ENCODE assay signal across 14 cellular contexts in genomic region chr5:54523534-54523933, GRCh38. TPM values are rescaled to one million over a fixed set of nuclear protein-coding genes. Genes with fewer than 3 reads are reported as not detected.
DNase-seq lines count a peak whose midpoint lies in the region; ATAC-seq and TF ChIP-seq lines count a peak whose summit lies in the region.
"Had no signal": no experiment of that assay in that cellular context is flagged by ENCODE, and none has a peak within 500 bp of the region (broad histone marks: within the 10 kb centered on the region; RNA-seq: fewer than 3 reads in every experiment).

No MANE protein-coding gene starts in this region.

- ATAC-seq in stimulated activated effector memory CD8-positive, alpha-beta T cell treated with anti-CD3 and anti-CD28 coated beads, Interleukin-12 subunit alpha, Interleukin-12 subunit beta, amount 100 ng/mL, for 72 hours = no peak
- ATAC-seq in omental fat pad (ENCODE audit: low FRiP score) (no peak), HG03439 (IDR thresholded peaks at IDR 0.05; ENCODE audit: unreplicated experiment) (no peak)
- ATAC-seq: activated CD4-positive, alpha-beta T cell treated with anti-CD3 and anti-CD28 coated beads for 36 hours had no signal

- no peaks in the 10 kb centered on the region for H3K36me3 ChIP-seq in CD8-positive, alpha-beta memory T cell (ENCODE audit: insufficient read depth, low read length)
- H3K36me3 ChIP-seq in Peyer's patch = no peaks in the 10 kb centered on the region
- H3K36me3 ChIP-seq in hepatocyte (replicated peaks; ENCODE audit: insufficient read depth, low read depth) = no peaks in the 10 kb centered on the region

- no peaks in the 10 kb centered on the region for H3K27me3 ChIP-seq in CD8-positive, alpha-beta memory T cell (ENCODE audit: insufficient read depth, low read length, poor library complexity, severe bottlenecking)
- H3K27me3 ChIP-seq in Peyer's patch (no peaks in the 10 kb centered on the region), hepatocyte (no peaks in the 10 kb centered on the region)
- H3K27me3 ChIP-seq: SJSA1 had no signal

- no peak for TF ChIP-seq CTCF in Peyer's patch (IDR thresholded peaks at IDR 0.05)
- no peak for TF ChIP-seq CTCF in hepatocyte (IDR thresholded peaks at IDR 0.05; ENCODE audit: poor library complexity)
- no peak for TF ChIP-seq CTCF in omental fat pad (IDR thresholded peaks at IDR 0.05)

- WGBS in hepatocyte (ENCODE audit: low lambda C conversion rate, missing lambda C conversion rate) = 64% methylated on average over 3 of the region's 3 CpGs

- H3K4me2 ChIP-seq in hepatocyte = peak overlapping the region; percentile 78

- POLR2A ChIA-PET in CD8-positive, alpha-beta memory T cell (lab: Charles Lee) = no interaction called here

- H3K9me3 ChIP-seq in CD8-positive, alpha-beta memory T cell (ENCODE audit: low read length) = no peaks in the 10 kb centered on the region
- H3K9me3 ChIP-seq in Peyer's patch (no peaks in the 10 kb centered on the region), hepatocyte (ENCODE audit: low read depth) (no peaks in the 10 kb centered on the region)
- H3K9me3 ChIP-seq: Caco-2, SJSA1 had no signal

- H3K4me3 ChIP-seq in CD8-positive, alpha-beta memory T cell (ENCODE audit: low read length) = no peak overlapping the region
- H3K4me3 ChIP-seq in Peyer's patch (peak overlapping the region in 1 of 4 donors; percentile 12), hepatocyte (no peak overlapping the region)
- H3K4me3 ChIP-seq: SJSA1 had no signal

- H3K79me2 ChIP-seq in hepatocyte = peaks cover 100% of the 10 kb centered on the region

- H3K9me3 Mint-ChIP-seq in CD8-positive, alpha-beta memory T cell = no peaks in the 10 kb centered on the region
- H3K9me3 Mint-ChIP-seq in stimulated activated effector memory CD8-positive, alpha-beta T cell treated with anti-CD3 and anti-CD28 coated beads, Interleukin-12 subunit alpha, Interleukin-12 subunit beta, amount 100 ng/mL, for 72 hours = no peaks in the 10 kb centered on the region

- no peak overlapping the region for H3K27ac ChIP-seq in CD8-positive, alpha-beta memory T cell (ENCODE audit: low read depth, low read length)
- peak overlapping the region; percentile 13 to 65 (median 42) for H3K27ac ChIP-seq in Peyer's patch
- peak overlapping the region; percentile 48 for H3K27ac ChIP-seq in hepatocyte
- H3K27ac ChIP-seq: SJSA1 had no signal

- peaks cover 44% of the 10 kb centered on the region for H4K20me1 ChIP-seq in hepatocyte (ENCODE audit: insufficient read depth, poor library complexity, severe bottlenecking)

- CTCF ChIA-PET in CD8-positive, alpha-beta memory T cell (lab: Charles Lee) = interaction anchor here (1.0 to 2.9 kb wide), 3 partner anchors 271 to 342 kb away, joined by 3 to 11 read pairs (median 5); no protein-coding TSS in a partner anchor

- H3K9me2 ChIP-seq in hepatocyte (replicated peaks; ENCODE audit: insufficient read depth) = no peaks in the 10 kb centered on the region

- peaks cover 16 to 70% (median 27%) of the 10 kb centered on the region in 3 donors for H3K4me1 Mint-ChIP-seq in CD8-positive, alpha-beta memory T cell
- H3K4me1 Mint-ChIP-seq in stimulated activated effector memory CD8-positive, alpha-beta T cell treated with anti-CD3 and anti-CD28 coated beads, Interleukin-12 subunit alpha, Interleukin-12 subunit beta, amount 100 ng/mL, for 72 hours = peaks cover 57% of the 10 kb centered on the region

- H2AFZ ChIP-seq in hepatocyte = no peak overlapping the region

- H3K4me1 ChIP-seq in CD8-positive, alpha-beta memory T cell (ENCODE audit: insufficient read depth, low read length) = peaks cover 69% of the 10 kb centered on the region
- H3K4me1 ChIP-seq in Peyer's patch (peaks cover 2 to 72% (median 12%) of the 10 kb centered on the region in 4 donors), hepatocyte (ENCODE audit: insufficient read depth) (peaks cover 23% of the 10 kb centered on the region)

- DNase-seq in CD8-positive, alpha-beta memory T cell = no peak
- DNase-seq in Peyer's patch (no peak), hepatocyte (ENCODE audit: low spot score) (no peak), omental fat pad (ENCODE audit: low spot score) (no peak), cerebellar nuclear complex (lab: John Stamatoyannopoulos, UW) (no peak)
- no peak for DNase-seq in stimulated activated effector memory CD8-positive, alpha-beta T cell treated with anti-CD3 and anti-CD28 coated beads, Interleukin-12 subunit alpha, Interleukin-12 subunit beta, amount 100 ng/mL, for 72 hours (ENCODE audit: low spot score in 2 of 2)
- DNase-seq in stimulated activated CD4-positive, alpha-beta T cell treated with anti-CD3 and anti-CD28 coated beads, Interleukin-2, amount 100 ng/mL, for 48 hours = no peak
- DNase-seq: activated CD4-positive, alpha-beta T cell treated with anti-CD3 and anti-CD28 coated beads for 36 hours; activated naive CD4-positive, alpha-beta T cell treated with Interleukin-2 at 50 U/mL for 16 hours; Caco-2; NCI-H510A treated with DMSO at 0.1 percent for 48 hours; stimulated activated CD4-positive, alpha-beta T cell treated with anti-CD3 and anti-CD28 coated beads, Interleukin-1b, Interleukin-23, amount 100 ng/mL, for 48 hours had no signal

- TF ChIP-seq POLR2A in Peyer's patch (IDR thresholded peaks at IDR 0.05) = no peak

- H3K27ac Mint-ChIP-seq in CD8-positive, alpha-beta memory T cell = peak overlapping the region in 1 of 8 donors; percentile 73
- H3K27ac Mint-ChIP-seq in stimulated activated effector memory CD8-positive, alpha-beta T cell treated with anti-CD3 and anti-CD28 coated beads, Interleukin-12 subunit alpha, Interleukin-12 subunit beta, amount 100 ng/mL, for 72 hours = no peak overlapping the region
- H3K27ac Mint-ChIP-seq: activated CD4-positive, alpha-beta T cell treated with anti-CD3 and anti-CD28 coated beads for 36 hours had no signal

- peaks cover 4 to 33% (median 9%) of the 10 kb centered on the region in 3 donors for H3K36me3 Mint-ChIP-seq in CD8-positive, alpha-beta memory T cell
- H3K36me3 Mint-ChIP-seq in stimulated activated effector memory CD8-positive, alpha-beta T cell treated with anti-CD3 and anti-CD28 coated beads, Interleukin-12 subunit alpha, Interleukin-12 subunit beta, amount 100 ng/mL, for 72 hours = peaks cover 17% of the 10 kb centered on the region

- peak overlapping the region; percentile 9 to 90 (median 52) for H3K4me3 Mint-ChIP-seq in CD8-positive, alpha-beta memory T cell
- H3K4me3 Mint-ChIP-seq in stimulated activated effector memory CD8-positive, alpha-beta T cell treated with anti-CD3 and anti-CD28 coated beads, Interleukin-12 subunit alpha, Interleukin-12 subunit beta, amount 100 ng/mL, for 72 hours = peak overlapping the region; percentile 21
- H3K4me3 Mint-ChIP-seq: activated CD4-positive, alpha-beta T cell treated with anti-CD3 and anti-CD28 coated beads for 36 hours had no signal

- H3K27me3 Mint-ChIP-seq in CD8-positive, alpha-beta memory T cell = no peaks in the 10 kb centered on the region
- H3K27me3 Mint-ChIP-seq: activated CD4-positive, alpha-beta T cell treated with anti-CD3 and anti-CD28 coated beads for 36 hours had no signal

RNA-seq across cellular contexts. Expression of gene SNX18, which starts 6.0 kb away (rescaled TPM):
- 10 to 100 TPM; 21.5 to 23.9 TPM for total RNA-seq in CD8-positive, alpha-beta memory T cell
- polyA plus RNA-seq in CD8-positive, alpha-beta memory T cell = 3.8 TPM
- total RNA-seq in Peyer's patch (10 to 100 TPM; 18.2 to 28.0 (median 22.5) TPM), hepatocyte (28.6 and 33.0 TPM in 2 replicates), omental fat pad (10 to 100 TPM; 21.9 to 53.9 (median 31.1) TPM)
- 5.6 and 6.5 TPM in 2 replicates for polyA plus RNA-seq in hepatocyte
